1 cellular context compared by ENCODE assay signal in the genomic region with DNA sequence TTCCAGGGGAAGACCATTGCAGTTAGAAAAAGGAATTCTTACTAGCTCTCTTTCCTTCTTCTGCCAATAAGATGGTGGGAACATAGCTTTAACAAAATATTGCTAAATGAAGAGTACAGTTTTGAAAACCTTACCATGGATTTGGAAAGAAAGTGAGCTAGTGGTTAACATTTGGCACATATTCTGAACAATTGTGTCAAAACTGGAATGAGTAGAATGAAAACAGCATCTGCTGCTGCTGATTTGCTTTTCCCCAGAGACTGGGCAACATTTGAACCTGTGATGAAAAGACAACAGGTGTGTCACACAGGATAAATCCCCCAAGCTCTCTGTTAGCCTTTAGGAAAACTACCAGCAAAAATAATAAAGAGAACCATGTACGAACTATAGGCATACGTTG.
TF ChIP-seq lines count a peak whose summit lies in the region.

No MANE protein-coding gene starts in this region.

TF ChIP-seq in GM12878, 131 proteins besides CTCF, POLR2A, EP300 and RAD21 (continued from another document):
- TF ChIP-seq, protein P1, sequence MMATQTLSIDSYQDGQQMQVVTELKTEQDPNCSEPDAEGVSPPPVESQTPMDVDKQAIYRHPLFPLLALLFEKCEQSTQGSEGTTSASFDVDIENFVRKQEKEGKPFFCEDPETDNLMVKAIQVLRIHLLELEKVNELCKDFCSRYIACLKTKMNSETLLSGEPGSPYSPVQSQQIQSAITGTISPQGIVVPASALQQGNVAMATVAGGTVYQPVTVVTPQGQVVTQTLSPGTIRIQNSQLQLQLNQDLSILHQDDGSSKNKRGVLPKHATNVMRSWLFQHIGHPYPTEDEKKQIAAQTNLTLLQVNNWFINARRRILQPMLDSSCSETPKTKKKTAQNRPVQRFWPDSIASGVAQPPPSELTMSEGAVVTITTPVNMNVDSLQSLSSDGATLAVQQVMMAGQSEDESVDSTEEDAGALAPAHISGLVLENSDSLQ (IDR thresholded peaks at IDR 0.05) = no peak
- no peak for TF ChIP-seq NBN (IDR thresholded peaks at IDR 0.05)
- TF ChIP-seq, protein P2, sequence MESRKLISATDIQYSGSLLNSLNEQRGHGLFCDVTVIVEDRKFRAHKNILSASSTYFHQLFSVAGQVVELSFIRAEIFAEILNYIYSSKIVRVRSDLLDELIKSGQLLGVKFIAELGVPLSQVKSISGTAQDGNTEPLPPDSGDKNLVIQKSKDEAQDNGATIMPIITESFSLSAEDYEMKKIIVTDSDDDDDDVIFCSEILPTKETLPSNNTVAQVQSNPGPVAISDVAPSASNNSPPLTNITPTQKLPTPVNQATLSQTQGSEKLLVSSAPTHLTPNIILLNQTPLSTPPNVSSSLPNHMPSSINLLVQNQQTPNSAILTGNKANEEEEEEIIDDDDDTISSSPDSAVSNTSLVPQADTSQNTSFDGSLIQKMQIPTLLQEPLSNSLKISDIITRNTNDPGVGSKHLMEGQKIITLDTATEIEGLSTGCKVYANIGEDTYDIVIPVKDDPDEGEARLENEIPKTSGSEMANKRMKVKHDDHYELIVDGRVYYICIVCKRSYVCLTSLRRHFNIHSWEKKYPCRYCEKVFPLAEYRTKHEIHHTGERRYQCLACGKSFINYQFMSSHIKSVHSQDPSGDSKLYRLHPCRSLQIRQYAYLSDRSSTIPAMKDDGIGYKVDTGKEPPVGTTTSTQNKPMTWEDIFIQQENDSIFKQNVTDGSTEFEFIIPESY (IDR thresholded peaks at IDR 0.05) = no peak
- TF ChIP-seq CHD2 (IDR thresholded peaks at IDR 0.05; ENCODE audit: borderline replicate concordance, low read depth, low read length) = no peak
- no peak for TF ChIP-seq RELA (IDR thresholded peaks at IDR 0.05; ENCODE audit: borderline replicate concordance, partially characterized antibody)
- TF ChIP-seq, protein P3, sequence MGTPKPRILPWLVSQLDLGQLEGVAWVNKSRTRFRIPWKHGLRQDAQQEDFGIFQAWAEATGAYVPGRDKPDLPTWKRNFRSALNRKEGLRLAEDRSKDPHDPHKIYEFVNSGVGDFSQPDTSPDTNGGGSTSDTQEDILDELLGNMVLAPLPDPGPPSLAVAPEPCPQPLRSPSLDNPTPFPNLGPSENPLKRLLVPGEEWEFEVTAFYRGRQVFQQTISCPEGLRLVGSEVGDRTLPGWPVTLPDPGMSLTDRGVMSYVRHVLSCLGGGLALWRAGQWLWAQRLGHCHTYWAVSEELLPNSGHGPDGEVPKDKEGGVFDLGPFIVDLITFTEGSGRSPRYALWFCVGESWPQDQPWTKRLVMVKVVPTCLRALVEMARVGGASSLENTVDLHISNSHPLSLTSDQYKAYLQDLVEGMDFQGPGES (IDR thresholded peaks at IDR 0.05) = no peak
- no peak for TF ChIP-seq SRF (IDR thresholded peaks at IDR 0.05; ENCODE audit: low read depth in 2 of 2, low read length in 2 of 2)
